Comparison of ENCODE assay signal across 17 cellular contexts in the genomic region with DNA sequence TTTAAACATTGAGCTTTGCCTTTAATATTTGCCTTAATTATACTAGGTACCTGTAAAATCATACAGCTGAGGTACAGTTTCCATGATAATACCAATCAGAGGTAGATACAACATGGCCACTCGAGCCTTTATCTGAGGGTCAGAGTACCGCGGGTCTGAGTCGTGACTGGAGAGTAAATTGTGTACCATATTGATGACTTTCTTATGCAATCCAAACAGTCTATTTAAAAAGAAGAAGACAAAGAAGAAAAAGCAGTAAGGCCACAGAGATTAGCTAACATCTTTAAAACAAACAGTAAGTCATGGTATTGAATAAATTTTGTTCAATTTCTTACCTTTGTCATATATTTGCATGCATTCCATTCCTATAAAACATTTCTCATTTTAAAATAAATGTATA.
DNase-seq lines count a peak whose midpoint lies in the region; ATAC-seq and TF ChIP-seq lines count a peak whose summit lies in the region.
"Had no signal": no experiment of that assay in that cellular context is flagged by ENCODE, and none has a peak within 500 bp of the region (broad histone marks: within the 10 kb centered on the region; RNA-seq: fewer than 3 reads in every experiment).

No MANE protein-coding gene starts in this region.

- H3K4me3 ChIP-seq in GM23338 (no peak overlapping the region), liver (ENCODE audit: low read depth in 1 of 3, low read length in 3 of 3) (no peak overlapping the region)
- H3K4me3 ChIP-seq: BLaER1 had no signal

- no peak for ATAC-seq in GM23338
- no peak for ATAC-seq in WTC11
- no peak for ATAC-seq in GM18870 (IDR thresholded peaks at IDR 0.05; ENCODE audit: unreplicated experiment)
- ATAC-seq: CD8-positive, alpha-beta T cell had no signal

- POLR2A ChIA-PET in WTC11 (lab: Charles Lee): no interaction called here

- H3K9me3 Mint-ChIP-seq in GM23338 (0 out of 3 replicates have a peak, but pooled peaks cover 2% of the 10 kb centered on the region), WTC11 (peaks cover 3% of the 10 kb centered on the region)
- H3K9me3 Mint-ChIP-seq: CD8-positive, alpha-beta T cell had no signal

- H3K9ac ChIP-seq in liver (ENCODE audit: low read depth in 1 of 2, low read length in 2 of 2): no peak overlapping the region
- H3K9ac ChIP-seq: BLaER1 had no signal

- WGBS in liver: 30% methylated on average over 4 of the region's 4 CpGs

- no peaks in the 10 kb centered on the region for H3K36me3 ChIP-seq in GM23338 (ENCODE audit: insufficient read depth)
- peaks cover 0 to 2% (median under 1%) of the 10 kb centered on the region in 4 donors for H3K36me3 ChIP-seq in liver (ENCODE audit: control insufficient read depth in 4 of 4, insufficient read depth in 3 of 4, low read depth in 1 of 4, low read length in 3 of 4)

- no peak overlapping the region for H2AFZ ChIP-seq in GM23338

- H3K27me3 Mint-ChIP-seq in GM23338 (ENCODE audit: insufficient read depth, low read depth, poor library complexity) (no peaks in the 10 kb centered on the region), WTC11 (ENCODE audit: low read depth) (no peaks in the 10 kb centered on the region)
- H3K27me3 Mint-ChIP-seq: B cell; CD4-positive, CD25-positive, alpha-beta regulatory T cell had no signal

- H3K4me1 Mint-ChIP-seq in GM23338 (peaks cover 13% of the 10 kb centered on the region), WTC11 (peaks cover 16% of the 10 kb centered on the region)
- H3K4me1 Mint-ChIP-seq: B cell; CD4-positive, CD25-positive, alpha-beta regulatory T cell had no signal

- peak in 1 of 2 donors; percentile 3 for TF ChIP-seq RAD21 in liver (IDR thresholded peaks at IDR 0.05)

- H3K4me3 Mint-ChIP-seq in GM23338 (no peak overlapping the region), WTC11 (no peak overlapping the region)
- H3K4me3 Mint-ChIP-seq: B cell; CD4-positive, CD25-positive, alpha-beta regulatory T cell; CD8-positive, alpha-beta T cell had no signal

- H3K79me2 ChIP-seq in GM23338 (replicated peaks; ENCODE audit: insufficient read depth): no peaks in the 10 kb centered on the region

- H3K4me1 ChIP-seq in GM23338 (ENCODE audit: insufficient read depth): peaks cover 9% of the 10 kb centered on the region
- H3K4me1 ChIP-seq in liver (ENCODE audit: control insufficient read depth in 4 of 4, insufficient read depth in 4 of 4, low read length in 3 of 4): peaks cover 2 to 20% (median 13%) of the 10 kb centered on the region in 4 donors
- H3K4me1 ChIP-seq: BLaER1, Caco-2 had no signal

- no peaks in the 10 kb centered on the region for H3F3A ChIP-seq in GM23338 (replicated peaks; ENCODE audit: low read depth)

- DNase-seq in GM23338 (ENCODE audit: low spot score) (no peak), WTC11 (ENCODE audit: low spot score) (no peak), T1000 (lab: John Stamatoyannopoulos, UW) (no peak), NCI-H2029 treated with DMSO at 0.1 percent for 48 hours (lab: John Stamatoyannopoulos, UW) (no peak)
- DNase-seq: Caco-2; CD4-positive, CD25-positive, alpha-beta regulatory T cell; CD8-positive, alpha-beta T cell; DMS153; DND-41; H7; HCEC 1CT had no signal

- TF ChIP-seq CTCF in GM23338 (conservative IDR thresholded peaks at IDR 0.05; ENCODE audit: low read depth in 2 of 2) (no peak), WTC11 (IDR thresholded peaks at IDR 0.05) (no peak), liver (IDR thresholded peaks at IDR 0.05; ENCODE audit: low read depth, low read length, missing input control) (no peak)

- no peaks in the 10 kb centered on the region for H3K9me3 ChIP-seq in liver (ENCODE audit: control insufficient read depth in 4 of 4, low read length in 3 of 4)
- H3K9me3 ChIP-seq: BLaER1, Caco-2 had no signal

- H3K9me2 ChIP-seq in GM23338 (ENCODE audit: insufficient read depth): no peaks in the 10 kb centered on the region

- H3K27me3 ChIP-seq in GM23338 (ENCODE audit: insufficient read depth) (no peaks in the 10 kb centered on the region), liver (ENCODE audit: control insufficient read depth in 4 of 4, insufficient read depth in 4 of 4, low read length in 3 of 4) (no peaks in the 10 kb centered on the region)
- H3K27me3 ChIP-seq: BLaER1 had no signal

- H3K27ac Mint-ChIP-seq in GM23338: 0 out of 2 replicates have a peak overlapping the region, but pooled peaks have one; percentile 1
- H3K27ac Mint-ChIP-seq in WTC11: no peak overlapping the region
- H3K27ac Mint-ChIP-seq: B cell; CD4-positive, CD25-positive, alpha-beta regulatory T cell; CD8-positive, alpha-beta T cell had no signal

- H4K20me1 ChIP-seq in GM23338 (replicated peaks; ENCODE audit: insufficient read depth): no peaks in the 10 kb centered on the region
- H4K20me1 ChIP-seq: BLaER1 had no signal

- H3K27ac ChIP-seq in GM23338 (ENCODE audit: low read depth) (no peak overlapping the region), liver (ENCODE audit: low read depth in 1 of 2, low read length in 2 of 2) (peak overlapping the region in 1 of 2 donors; percentile 41)
- H3K27ac ChIP-seq: 22Rv1, BLaER1, C4-2B had no signal

- H3K4me2 ChIP-seq in GM23338: no peak overlapping the region
- H3K4me2 ChIP-seq: BLaER1 had no signal

- peaks cover 13% of the 10 kb centered on the region; the same call in 2 of the 3 replicates for H3K36me3 Mint-ChIP-seq in GM23338 (ENCODE audit: low read depth)
- peaks cover 12% of the 10 kb centered on the region for H3K36me3 Mint-ChIP-seq in WTC11

- CTCF ChIA-PET in WTC11 (lab: Charles Lee): interaction anchor here (1.1 to 2.0 kb wide), 2 partner anchors 217 to 313 kb away, joined by 3 to 10 read pairs; no protein-coding TSS in a partner anchor

TF ChIP-seq in WTC11, 78 proteins besides CTCF, POLR2A, EP300 and RAD21:
- TF ChIP-seq GABPB1 (CRISPR knock-in tag; IDR thresholded peaks at IDR 0.05) (peak; percentile 52; the same call in 1 of the 2 replicates), NFE2L1 (CRISPR knock-in tag; IDR thresholded peaks at IDR 0.05) (no peak)

TF ChIP-seq in liver, 16 proteins besides CTCF, POLR2A, EP300 and RAD21:
- TF ChIP-seq, protein P1, sequence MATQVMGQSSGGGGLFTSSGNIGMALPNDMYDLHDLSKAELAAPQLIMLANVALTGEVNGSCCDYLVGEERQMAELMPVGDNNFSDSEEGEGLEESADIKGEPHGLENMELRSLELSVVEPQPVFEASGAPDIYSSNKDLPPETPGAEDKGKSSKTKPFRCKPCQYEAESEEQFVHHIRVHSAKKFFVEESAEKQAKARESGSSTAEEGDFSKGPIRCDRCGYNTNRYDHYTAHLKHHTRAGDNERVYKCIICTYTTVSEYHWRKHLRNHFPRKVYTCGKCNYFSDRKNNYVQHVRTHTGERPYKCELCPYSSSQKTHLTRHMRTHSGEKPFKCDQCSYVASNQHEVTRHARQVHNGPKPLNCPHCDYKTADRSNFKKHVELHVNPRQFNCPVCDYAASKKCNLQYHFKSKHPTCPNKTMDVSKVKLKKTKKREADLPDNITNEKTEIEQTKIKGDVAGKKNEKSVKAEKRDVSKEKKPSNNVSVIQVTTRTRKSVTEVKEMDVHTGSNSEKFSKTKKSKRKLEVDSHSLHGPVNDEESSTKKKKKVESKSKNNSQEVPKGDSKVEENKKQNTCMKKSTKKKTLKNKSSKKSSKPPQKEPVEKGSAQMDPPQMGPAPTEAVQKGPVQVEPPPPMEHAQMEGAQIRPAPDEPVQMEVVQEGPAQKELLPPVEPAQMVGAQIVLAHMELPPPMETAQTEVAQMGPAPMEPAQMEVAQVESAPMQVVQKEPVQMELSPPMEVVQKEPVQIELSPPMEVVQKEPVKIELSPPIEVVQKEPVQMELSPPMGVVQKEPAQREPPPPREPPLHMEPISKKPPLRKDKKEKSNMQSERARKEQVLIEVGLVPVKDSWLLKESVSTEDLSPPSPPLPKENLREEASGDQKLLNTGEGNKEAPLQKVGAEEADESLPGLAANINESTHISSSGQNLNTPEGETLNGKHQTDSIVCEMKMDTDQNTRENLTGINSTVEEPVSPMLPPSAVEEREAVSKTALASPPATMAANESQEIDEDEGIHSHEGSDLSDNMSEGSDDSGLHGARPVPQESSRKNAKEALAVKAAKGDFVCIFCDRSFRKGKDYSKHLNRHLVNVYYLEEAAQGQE (IDR thresholded peaks at IDR 0.05): no peak
- TF ChIP-seq YY1 (IDR thresholded peaks at IDR 0.05) (peak; percentile 94), EGR1 (IDR thresholded peaks at IDR 0.05; ENCODE audit: low read depth in 2 of 2) (no peak), FOXA2 (IDR thresholded peaks at IDR 0.05) (no peak), RXRA (IDR thresholded peaks at IDR 0.05) (peak in 1 of 2 donors; percentile 57), TAF1 (conservative IDR thresholded peaks at IDR 0.05) (no peak), GABPA (IDR thresholded peaks at IDR 0.05 in 1 of 2, conservative IDR thresholded peaks at IDR 0.05 in 1 of 2) (no peak), JUND (IDR thresholded peaks at IDR 0.05) (peak in 1 of 2 donors; percentile 36), HNF4A (conservative IDR thresholded peaks at IDR 0.05) (peak; percentile 34 to 67), HNF4G (IDR thresholded peaks at IDR 0.05) (no peak), SP1 (IDR thresholded peaks at IDR 0.05) (no peak)
- TF ChIP-seq, protein P2, sequence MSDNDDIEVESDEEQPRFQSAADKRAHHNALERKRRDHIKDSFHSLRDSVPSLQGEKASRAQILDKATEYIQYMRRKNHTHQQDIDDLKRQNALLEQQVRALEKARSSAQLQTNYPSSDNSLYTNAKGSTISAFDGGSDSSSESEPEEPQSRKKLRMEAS (IDR thresholded peaks at IDR 0.05): no peak
- TF ChIP-seq, protein P3, sequence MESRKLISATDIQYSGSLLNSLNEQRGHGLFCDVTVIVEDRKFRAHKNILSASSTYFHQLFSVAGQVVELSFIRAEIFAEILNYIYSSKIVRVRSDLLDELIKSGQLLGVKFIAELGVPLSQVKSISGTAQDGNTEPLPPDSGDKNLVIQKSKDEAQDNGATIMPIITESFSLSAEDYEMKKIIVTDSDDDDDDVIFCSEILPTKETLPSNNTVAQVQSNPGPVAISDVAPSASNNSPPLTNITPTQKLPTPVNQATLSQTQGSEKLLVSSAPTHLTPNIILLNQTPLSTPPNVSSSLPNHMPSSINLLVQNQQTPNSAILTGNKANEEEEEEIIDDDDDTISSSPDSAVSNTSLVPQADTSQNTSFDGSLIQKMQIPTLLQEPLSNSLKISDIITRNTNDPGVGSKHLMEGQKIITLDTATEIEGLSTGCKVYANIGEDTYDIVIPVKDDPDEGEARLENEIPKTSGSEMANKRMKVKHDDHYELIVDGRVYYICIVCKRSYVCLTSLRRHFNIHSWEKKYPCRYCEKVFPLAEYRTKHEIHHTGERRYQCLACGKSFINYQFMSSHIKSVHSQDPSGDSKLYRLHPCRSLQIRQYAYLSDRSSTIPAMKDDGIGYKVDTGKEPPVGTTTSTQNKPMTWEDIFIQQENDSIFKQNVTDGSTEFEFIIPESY (IDR thresholded peaks at IDR 0.05): peak; percentile 35
